ENCODE assay signal across 16 cellular contexts in the genomic region with DNA sequence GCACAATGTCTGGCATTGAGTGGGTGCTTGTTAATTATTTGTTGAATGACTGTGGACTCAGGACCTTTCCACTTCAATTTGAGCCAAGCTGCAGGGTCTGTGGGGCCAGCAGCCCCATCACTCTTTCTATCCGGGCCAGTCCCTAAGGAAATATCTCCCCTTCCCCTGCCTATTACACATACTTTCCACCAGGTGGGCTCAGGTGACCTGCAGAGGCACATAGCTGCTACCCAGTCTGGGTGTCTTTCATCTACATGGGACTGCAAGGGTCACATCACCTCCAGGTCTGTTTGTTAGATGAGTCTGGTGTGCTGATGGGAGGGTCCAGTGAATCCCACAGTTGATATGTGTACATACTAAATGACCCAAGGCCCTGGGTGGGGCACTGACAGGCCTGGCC. TPM values are rescaled to one million over a fixed set of nuclear protein-coding genes. Genes with fewer than 3 reads are reported as not detected.
DNase-seq lines count a peak whose midpoint lies in the region; ATAC-seq, FAIRE-seq and TF ChIP-seq lines count a peak whose summit lies in the region.
"Had no signal": no experiment of that assay in that cellular context is flagged by ENCODE, and none has a peak within 500 bp of the region (broad histone marks: within the 10 kb centered on the region; RNA-seq: fewer than 3 reads in every experiment).

No MANE protein-coding gene starts in this region.

- dilution Hi-C loops in mammary epithelial cell (cut with HindIII; ENCODE audit: low sequenced_read_pairs): no loop called here

- H3K27me3 Mint-ChIP-seq in MCF 10A (ENCODE audit: insufficient read depth, unreplicated experiment): no peaks in the 10 kb centered on the region
- H3K27me3 Mint-ChIP-seq: activated CD4-positive, alpha-beta memory T cell treated with anti-CD3 and anti-CD28 coated beads for 36 hours had no signal

- BruUV-seq in MCF 10A (replicated peaks; lab: Mats Ljungman, UMichigan) (no TSS peak), mammary epithelial cell (replicated peaks; lab: Mats Ljungman, UMichigan) (no TSS peak), Panc1 (replicated peaks; lab: Mats Ljungman, UMichigan) (no TSS peak)

- no peaks in the 10 kb centered on the region for H3K9me3 ChIP-seq in mammary epithelial cell (replicated peaks; ENCODE audit: insufficient read depth, low read length)
- H3K9me3 ChIP-seq in Panc1 (ENCODE audit: control insufficient read depth, insufficient read depth, low read depth, low read length): no peaks in the 10 kb centered on the region

- H3K9ac ChIP-seq in mammary epithelial cell (ENCODE audit: insufficient read depth, low read length): no peak overlapping the region

- no peak for FAIRE-seq in urothelium cell line (lab: Jason Lieb, UNC)
- FAIRE-seq: D721Med had no signal

- H3K27ac ChIP-seq in mammary epithelial cell (ENCODE audit: insufficient read depth, low read depth, low read length): no peak overlapping the region
- no peak overlapping the region for H3K27ac ChIP-seq in Panc1 (ENCODE audit: low read length)

- H3K9me3 Mint-ChIP-seq in MCF 10A (ENCODE audit: unreplicated experiment): no peaks in the 10 kb centered on the region
- H3K9me3 Mint-ChIP-seq: activated CD4-positive, alpha-beta memory T cell treated with anti-CD3 and anti-CD28 coated beads for 36 hours had no signal

- H2AFZ ChIP-seq in mammary epithelial cell (ENCODE audit: low read depth, low read length): no peak overlapping the region

- 0% methylated on average over 1 of the region's 1 CpG for WGBS in mammary epithelial cell (ENCODE audit: low coverage, missing lambda C conversion rate)

- H3K4me3 Mint-ChIP-seq in MCF 10A (ENCODE audit: unreplicated experiment): no peak overlapping the region
- H3K4me3 Mint-ChIP-seq: activated CD4-positive, alpha-beta memory T cell treated with anti-CD3 and anti-CD28 coated beads for 36 hours had no signal

- peaks cover 14% of the 10 kb centered on the region for H3K4me1 Mint-ChIP-seq in MCF 10A (ENCODE audit: insufficient read depth, unreplicated experiment)

- CTCF ChIA-PET in MCF 10A (lab: Yijun Ruan, JAX) (no interaction called here), mammary epithelial cell (lab: Charles Lee; ENCODE audit: low non-redundant PET) (interaction anchor here (0.6 kb wide), 1 partner anchor 309 kb away, joined by 3 read pairs; no protein-coding TSS in a partner anchor), Panc1 (lab: Charles Lee) (interaction anchor here (0.6 kb wide), 1 partner anchor 76 kb away, joined by 3 read pairs; no protein-coding TSS in a partner anchor)

- in situ Hi-C loops in mammary epithelial cell (cut with MboI; ENCODE audit: low sequenced_read_pairs in 2 of 2) (no loop called here), Panc1 (cut with HindIII; ENCODE audit: low pct_unique_long_range_greater_than_20kb, low sequenced_read_pairs) (no loop called here)

- peaks cover 7% of the 10 kb centered on the region for H3K79me2 ChIP-seq in mammary epithelial cell (ENCODE audit: insufficient read depth, low read length)

- intact Hi-C loops in MCF 10A (cut with micrococcal nuclease) (no loop called here), mammary epithelial cell (cut with micrococcal nuclease) (no loop called here), Panc1 (cut with micrococcal nuclease; ENCODE audit: unreplicated experiment) (no loop called here)

- no peaks in the 10 kb centered on the region for H3K27me3 ChIP-seq in mammary epithelial cell (ENCODE audit: insufficient read depth, low read length)
- no peaks in the 10 kb centered on the region for H3K27me3 ChIP-seq in Panc1 (ENCODE audit: control insufficient read depth, insufficient read depth, low read length)

- ATAC-seq in Panc1: 0 out of 2 replicates have a peak, but pooled peaks have one; percentile 40
- ATAC-seq in HG02588 (IDR thresholded peaks at IDR 0.05; ENCODE audit: unreplicated experiment): no peak
- ATAC-seq in GM21423 (IDR thresholded peaks at IDR 0.05; ENCODE audit: unreplicated experiment): no peak

- H3K4me3 ChIP-seq in mammary epithelial cell (replicated peaks in 1 of 3; ENCODE audit: insufficient read depth in 1 of 3, low read depth in 2 of 3, low read length in 3 of 3): no peak overlapping the region
- no peak overlapping the region for H3K4me3 ChIP-seq in Panc1 (ENCODE audit: low read depth in 2 of 2, low read length in 2 of 2)
- H3K4me3 ChIP-seq in fibroblast of villous mesenchyme (ENCODE audit: low read depth, low read length): no peak overlapping the region

- H3K4me1 ChIP-seq in mammary epithelial cell (ENCODE audit: insufficient read depth, low read length) (peaks cover 29% of the 10 kb centered on the region), Panc1 (ENCODE audit: control insufficient read depth, insufficient read depth, low read length) (no peaks in the 10 kb centered on the region)

- H3K4me2 ChIP-seq in mammary epithelial cell (ENCODE audit: insufficient read depth, low read depth, low read length): no peak overlapping the region

- H4K20me1 ChIP-seq in mammary epithelial cell (ENCODE audit: insufficient read depth, low read length): no peaks in the 10 kb centered on the region

- POLR2A ChIA-PET in MCF 10A (lab: Yijun Ruan, JAX): no interaction called here
- POLR2A ChIA-PET in Panc1 (lab: Charles Lee): no interaction called here

- no peak overlapping the region for H3K27ac Mint-ChIP-seq in MCF 10A (ENCODE audit: low read depth, unreplicated experiment)
- H3K27ac Mint-ChIP-seq: activated CD4-positive, alpha-beta memory T cell treated with anti-CD3 and anti-CD28 coated beads for 36 hours had no signal

- TF ChIP-seq CTCF in MCF 10A (IDR thresholded peaks at IDR 0.05; ENCODE audit: unreplicated experiment) (peak; percentile 30), mammary epithelial cell (conservative IDR thresholded peaks at IDR 0.05 in 1 of 2, IDR thresholded peaks at IDR 0.05 in 1 of 2; ENCODE audit: extremely low read depth in 1 of 2, insufficient read depth in 1 of 2, low read depth in 1 of 2, low read length in 2 of 2) (peak in 1 of 2 donors; percentile 38), Panc1 (IDR thresholded peaks at IDR 0.05) (no peak), fibroblast of villous mesenchyme (IDR thresholded peaks at IDR 0.05; ENCODE audit: insufficient read depth, low read depth, low read length) (peak; percentile 15)

- H3K36me3 Mint-ChIP-seq in MCF 10A (ENCODE audit: insufficient read depth, unreplicated experiment): peaks cover 40% of the 10 kb centered on the region
- H3K36me3 Mint-ChIP-seq: activated CD4-positive, alpha-beta memory T cell treated with anti-CD3 and anti-CD28 coated beads for 36 hours had no signal

- H3K36me3 ChIP-seq in mammary epithelial cell (ENCODE audit: insufficient read depth, low read length) (peaks cover 15% of the 10 kb centered on the region), Panc1 (ENCODE audit: control insufficient read depth, insufficient read depth, low read length) (no peaks in the 10 kb centered on the region)

- DNase-seq in MCF 10A (ENCODE audit: unreplicated experiment) (no peak), mammary epithelial cell (no peak), Panc1 (ENCODE audit: low read depth, low spot score) (no peak), fibroblast of villous mesenchyme (ENCODE audit: low read depth) (no peak), urothelium cell line (ENCODE audit: low spot score) (peak; percentile 18), NCI-H2227 treated with DMSO at 0.1 percent for 48 hours (lab: John Stamatoyannopoulos, UW) (no peak)
- DNase-seq: activated CD4-positive, alpha-beta memory T cell treated with anti-CD3 and anti-CD28 coated beads for 36 hours; activated effector memory CD4-positive, alpha-beta T cell treated with anti-CD3 and anti-CD28 coated beads, Interleukin-2, amount 50 U/mL, for 16 hours; anterior cingulate cortex; posterior cingulate gyrus; SHP77; substantia nigra; T-helper 9 cell had no signal

RNA-seq across cellular contexts. Expression of a gene that starts 59.6 kb away (rescaled TPM):
- total RNA-seq in MCF 10A (2022) (42.5 and 48.1 TPM in 2 replicates), mammary epithelial cell (10 to 100 TPM; 52.5 to 59.7 TPM), Panc1 (2021; ENCODE audit: unreplicated experiment) (48.2 TPM), fibroblast of villous mesenchyme (43.2 and 52.7 TPM in 2 replicates)
- 18.3 TPM for polyA plus RNA-seq in mammary epithelial cell
- 85.9 TPM for polyA minus RNA-seq in mammary epithelial cell
- polyA plus RNA-seq in Panc1 (2012; ENCODE audit: insufficient read length): 42.7 TPM

RNA-seq across cellular contexts. Expression of a gene that starts 59.7 kb away (rescaled TPM):
- total RNA-seq in MCF 10A (2022): 67.2 and 87.1 TPM in 2 replicates
- total RNA-seq in mammary epithelial cell: 100 to 1,000 TPM; 152 to 200 TPM
- 131 TPM for polyA plus RNA-seq in mammary epithelial cell
- 442 TPM for polyA minus RNA-seq in mammary epithelial cell
- total RNA-seq in Panc1 (2021; ENCODE audit: unreplicated experiment): 77.5 TPM
- 85.9 TPM for polyA plus RNA-seq in Panc1 (2012; ENCODE audit: insufficient read length)
- total RNA-seq in fibroblast of villous mesenchyme: 42.7 and 53.8 TPM in 2 replicates
